ENCODE assay signal across 11 cellular contexts in the genomic region with DNA sequence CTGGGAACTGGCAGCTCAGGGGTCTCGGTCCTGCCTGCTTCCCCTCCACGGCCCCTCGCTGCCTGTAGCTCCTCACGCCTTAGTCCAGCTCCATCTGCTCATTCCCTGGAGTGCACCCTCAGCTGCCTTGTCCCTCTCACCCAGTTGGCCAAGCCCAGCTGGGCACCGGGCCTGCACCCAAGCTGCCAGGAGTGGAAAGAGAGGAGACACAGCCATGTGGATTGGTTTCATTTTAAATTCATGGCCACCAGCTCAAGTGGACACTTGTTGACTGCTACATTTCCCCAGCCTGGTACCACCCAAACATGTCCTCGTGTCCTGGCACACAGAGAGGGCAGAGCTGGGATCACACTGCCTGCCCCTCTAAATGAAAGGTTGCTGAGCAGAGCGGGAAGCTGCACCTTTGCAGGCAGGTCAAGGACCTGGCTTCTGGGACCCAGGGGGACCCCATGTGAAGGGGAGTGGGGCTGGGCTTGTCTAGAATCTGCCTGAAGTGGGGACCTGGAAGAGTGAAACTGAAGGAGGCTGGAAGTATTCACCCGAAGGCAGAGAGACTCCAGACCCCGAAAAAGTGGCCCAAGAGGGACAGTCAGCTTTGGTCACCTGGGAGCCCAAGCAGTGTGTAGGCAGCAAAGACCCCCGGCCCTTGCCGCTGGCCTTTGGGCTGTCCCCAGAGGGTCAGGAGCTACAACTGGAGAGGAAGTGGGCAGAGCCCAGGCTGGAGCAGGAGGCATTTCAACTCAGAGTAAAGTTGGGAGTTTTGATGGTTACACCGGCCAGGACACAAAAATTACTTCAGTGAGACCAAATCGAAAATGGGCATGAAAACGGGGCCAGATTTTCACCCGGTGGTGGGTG. TPM values are rescaled to one million over a fixed set of nuclear protein-coding genes. Genes with fewer than 3 reads are reported as not detected.
A peak's percentile ranks its signal among the peaks of the same experiment; 100 is the strongest.
DNase-seq lines count a peak whose midpoint lies in the region; ATAC-seq, FAIRE-seq and TF ChIP-seq lines count a peak whose summit lies in the region.
"Had no signal": no experiment of that assay in that cellular context is flagged by ENCODE, and none has a peak within 500 bp of the region (broad histone marks: within the 10 kb centered on the region; RNA-seq: fewer than 3 reads in every experiment).

No MANE protein-coding gene starts in this region.

- no peaks in the 10 kb centered on the region for H3K27me3 ChIP-seq in ovary

- H3K36me3 ChIP-seq in ovary, result no peaks in the 10 kb centered on the region

- POLR2A ChIA-PET in A549 (lab: Yijun Ruan, JAX), result interaction anchor here (1.5 kb wide), 1 partner anchor 13 kb away, joined by 4 read pairs; no protein-coding TSS in a partner anchor

- TF ChIP-seq CTCF in A549 (IDR thresholded peaks at IDR 0.05) (no peak), ovary (IDR thresholded peaks at IDR 0.05) (no peak)

- DNase-seq in A549 (ENCODE audit: low read depth in 1 of 2, low spot score in 1 of 2), result no peak
- peak in 31 of 56 donors; percentile 27 to 80 (median 49) for DNase-seq in amygdala (lab: John Stamatoyannopoulos, UW)
- peak; percentile 81 for DNase-seq in left ventricle myocardium superior
- peak in 4 of 5 donors; percentile 32 to 64 (median 52) for DNase-seq in ovary
- no peak for DNase-seq in GM19240 (ENCODE audit: insufficient read length, low spot score)
- DNase-seq in activated gamma-delta T cell (lab: John Stamatoyannopoulos, UW), result no peak
- no peak for DNase-seq in NCI-H748 treated with DMSO at 0.1 percent for 48 hours (lab: John Stamatoyannopoulos, UW)
- DNase-seq: activated CD4-positive, alpha-beta T cell treated with anti-CD3 and anti-CD28 coated beads for 48 hours; activated gamma-delta T cell treated with Interleukin-2 at 50 U/mL for 16 hours; NCI-H1105 had no signal

- H3K4me1 ChIP-seq in A549, result peaks cover 21% of the 10 kb centered on the region
- peaks cover 29% of the 10 kb centered on the region for H3K4me1 ChIP-seq in ovary (ENCODE audit: insufficient read depth)

- H3K4me3 ChIP-seq in A549, result no peak overlapping the region
- H3K4me3 ChIP-seq in ovary, result no peak overlapping the region

- H3K4me2 ChIP-seq in A549, result peak overlapping the region; percentile 68

- ATAC-seq in A549, result no peak
- peak; percentile 87 for ATAC-seq in left ventricle myocardium superior
- no peak for ATAC-seq in HG02610 (IDR thresholded peaks at IDR 0.05; ENCODE audit: unreplicated experiment)

- CTCF ChIA-PET in A549 (lab: Yijun Ruan, JAX), result interaction anchor here (0.8 to 8.6 kb wide), 5 partner anchors 11 to 146 kb away, joined by 3 to 104 read pairs (median 5); no protein-coding TSS in a partner anchor

- WGBS in A549 (ENCODE audit: missing lambda C conversion rate), result 83% methylated on average over 15 of the region's 15 CpGs
- 47 to 60% (median 53%) methylated on average over 15 of the region's 15 CpGs for WGBS in ovary, 3 donors

- TF ChIP-seq EP300 in A549 (IDR thresholded peaks at IDR 0.05) (no peak), ovary (IDR thresholded peaks at IDR 0.05) (no peak)

- H3K27ac ChIP-seq in A549, result peak overlapping the region; percentile 59 to 64
- H3K27ac ChIP-seq in ovary, result peak overlapping the region; percentile 78 to 87

- intact Hi-C loops in left ventricle myocardium superior (cut with micrococcal nuclease), result no loop called here
- intact Hi-C loops in ovary (cut with DNase I), result loop anchor here in 1 of 4 donors (5.0 kb wide), 1 partner anchor 94 kb away; a partner anchor contains a TSS

- no peak for TF ChIP-seq RAD21 in A549 (conservative IDR thresholded peaks at IDR 0.05 in 1 of 2, IDR thresholded peaks at IDR 0.05 in 1 of 2)

- H3K9me3 ChIP-seq in A549 (no peaks in the 10 kb centered on the region), ovary (no peaks in the 10 kb centered on the region)

- no peak for TF ChIP-seq POLR2A in A549 (IDR thresholded peaks at IDR 0.05; ENCODE audit: low read length)
- TF ChIP-seq POLR2A in ovary (IDR thresholded peaks at IDR 0.05), result no peak

- FAIRE-seq in A549 (lab: Jason Lieb, UNC), result no peak

TF ChIP-seq in A549, 52 proteins besides CTCF, POLR2A, EP300 and RAD21:
- TF ChIP-seq HOXA7 (CRISPR knock-in tag; IDR thresholded peaks at IDR 0.05) (no peak), FOXS1 (CRISPR knock-in tag; IDR thresholded peaks at IDR 0.05) (no peak), PHF8 (IDR thresholded peaks at IDR 0.05; ENCODE audit: borderline replicate concordance, low read depth) (no peak), CEBPB (IDR thresholded peaks at IDR 0.05) (no peak), ZSCAN20 (CRISPR knock-in tag; IDR thresholded peaks at IDR 0.05) (no peak), HOXB13 (CRISPR knock-in tag; IDR thresholded peaks at IDR 0.05; ENCODE audit: low read depth) (no peak), RFX5 (IDR thresholded peaks at IDR 0.05) (no peak), EHMT2 (IDR thresholded peaks at IDR 0.05; ENCODE audit: low read depth) (no peak), MAFK (IDR thresholded peaks at IDR 0.05; ENCODE audit: partially characterized antibody) (no peak), CBX2 (IDR thresholded peaks at IDR 0.05; ENCODE audit: borderline replicate concordance, low read depth) (no peak), RNF2 (IDR thresholded peaks at IDR 0.05; ENCODE audit: borderline replicate concordance, low read depth) (no peak), JUNB (IDR thresholded peaks at IDR 0.05) (no peak), RARB (CRISPR knock-in tag; IDR thresholded peaks at IDR 0.05) (no peak), KDM1A (IDR thresholded peaks at IDR 0.05; ENCODE audit: low read depth) (no peak)
- TF ChIP-seq, protein P1, sequence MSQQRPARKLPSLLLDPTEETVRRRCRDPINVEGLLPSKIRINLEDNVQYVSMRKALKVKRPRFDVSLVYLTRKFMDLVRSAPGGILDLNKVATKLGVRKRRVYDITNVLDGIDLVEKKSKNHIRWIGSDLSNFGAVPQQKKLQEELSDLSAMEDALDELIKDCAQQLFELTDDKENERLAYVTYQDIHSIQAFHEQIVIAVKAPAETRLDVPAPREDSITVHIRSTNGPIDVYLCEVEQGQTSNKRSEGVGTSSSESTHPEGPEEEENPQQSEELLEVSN (IDR thresholded peaks at IDR 0.05; ENCODE audit: borderline replicate concordance, low read depth), result no peak
- TF ChIP-seq, protein P2, sequence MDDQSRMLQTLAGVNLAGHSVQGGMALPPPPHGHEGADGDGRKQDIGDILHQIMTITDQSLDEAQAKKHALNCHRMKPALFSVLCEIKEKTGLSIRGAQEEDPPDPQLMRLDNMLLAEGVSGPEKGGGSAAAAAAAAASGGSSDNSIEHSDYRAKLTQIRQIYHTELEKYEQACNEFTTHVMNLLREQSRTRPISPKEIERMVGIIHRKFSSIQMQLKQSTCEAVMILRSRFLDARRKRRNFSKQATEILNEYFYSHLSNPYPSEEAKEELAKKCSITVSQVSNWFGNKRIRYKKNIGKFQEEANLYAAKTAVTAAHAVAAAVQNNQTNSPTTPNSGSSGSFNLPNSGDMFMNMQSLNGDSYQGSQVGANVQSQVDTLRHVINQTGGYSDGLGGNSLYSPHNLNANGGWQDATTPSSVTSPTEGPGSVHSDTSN (IDR thresholded peaks at IDR 0.05), result no peak

RNA-seq across cellular contexts. Expression of a gene that starts 15.0 kb away (rescaled TPM):
- polyA plus RNA-seq in A549 (2011; rRNA removed) (46.6 and 51.2 TPM in 2 replicates), A549 (2017; fragmentation: RNase III; extraction: RNeasy Plus Mini Kit Qiagen cat#74134 plus additional on column Dnase treatment) (46.9 to 52.1 TPM (median 51.0 TPM) in 3 replicates), ovary (10 to 100 TPM; 39.8 to 47.6 TPM)
- polyA plus RNA-seq in A549 (2012; cell fraction: cytosol; rRNA removed), result 32.8 and 33.4 TPM in 2 replicates
- 40.2 and 60.3 TPM in 2 replicates for polyA plus RNA-seq in A549 (2012; cell fraction: nucleus; rRNA removed)
- 15.8 and 19.2 TPM in 2 replicates for polyA minus RNA-seq in A549 (2011; rRNA and poly(A)+ RNA removed)
- total RNA-seq in left ventricle myocardium superior (142 TPM), ovary (100 to 1,000 TPM in 2 of 7 donors, 10 to 100 TPM in 5; 45.1 to 166 (median 70.1) TPM)

Comparison
In these comparisons a context has a peak if more than half of its experiments do, and no peak if none do; other contexts are left out.
1. DNase-seq: peak in amygdala (31 of 56), left ventricle myocardium superior (single experiment) and ovary (4 of 5); none in A549 (0 of 2), GM19240 (single experiment), activated gamma-delta T cell (single experiment) and NCI-H748 treated with DMSO at 0.1 percent for 48 hours (single experiment).